In the genomic region with DNA sequence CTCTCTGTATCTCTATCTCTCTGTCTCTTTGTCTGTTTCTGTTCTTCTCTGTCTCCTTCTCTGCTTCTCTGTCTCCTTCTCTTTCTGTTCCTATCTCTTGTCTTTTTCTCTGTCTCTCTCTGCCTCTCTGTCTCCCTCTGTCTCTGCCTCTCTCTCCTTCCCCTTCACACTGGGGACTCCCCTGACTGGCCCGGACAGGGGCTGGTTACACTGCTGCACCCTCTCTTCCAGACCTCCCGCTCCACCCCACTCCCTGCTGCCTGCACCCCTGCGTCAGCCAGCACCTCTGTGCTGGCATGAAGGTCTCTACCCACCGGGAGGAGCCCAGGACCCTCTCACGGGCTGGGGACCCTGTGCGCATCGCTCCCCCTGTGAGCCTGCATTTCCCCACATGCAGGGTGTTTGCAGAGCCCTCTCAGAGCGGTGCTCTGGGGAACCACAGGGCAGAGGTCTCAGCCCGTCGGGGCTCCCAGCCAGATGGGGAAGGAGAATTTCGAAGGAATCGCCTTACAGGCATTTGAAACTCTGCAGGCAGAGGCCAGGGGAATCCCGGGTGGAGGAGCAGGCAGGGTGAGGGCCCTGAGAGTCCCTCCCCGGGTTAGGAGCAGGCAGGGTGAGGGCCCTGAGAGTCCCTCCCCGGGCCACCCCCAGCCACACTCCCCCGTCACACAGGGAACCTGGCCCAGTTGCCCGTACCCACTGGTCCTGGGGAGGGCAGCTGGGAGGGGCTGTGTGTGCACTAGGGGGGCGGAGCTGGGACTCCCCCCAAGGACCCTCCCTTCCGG, we compare ENCODE assay signal across 1 cellular context.
TF ChIP-seq lines count a peak whose summit lies in the region.

No MANE protein-coding gene starts in this region.

TF ChIP-seq in GM23338, 12 proteins besides CTCF, POLR2A, EP300 and RAD21 (continued from another document):
- TF ChIP-seq ZNF462 (CRISPR knock-in tag; IDR thresholded peaks at IDR 0.05) = no peak
- TF ChIP-seq, protein P1, sequence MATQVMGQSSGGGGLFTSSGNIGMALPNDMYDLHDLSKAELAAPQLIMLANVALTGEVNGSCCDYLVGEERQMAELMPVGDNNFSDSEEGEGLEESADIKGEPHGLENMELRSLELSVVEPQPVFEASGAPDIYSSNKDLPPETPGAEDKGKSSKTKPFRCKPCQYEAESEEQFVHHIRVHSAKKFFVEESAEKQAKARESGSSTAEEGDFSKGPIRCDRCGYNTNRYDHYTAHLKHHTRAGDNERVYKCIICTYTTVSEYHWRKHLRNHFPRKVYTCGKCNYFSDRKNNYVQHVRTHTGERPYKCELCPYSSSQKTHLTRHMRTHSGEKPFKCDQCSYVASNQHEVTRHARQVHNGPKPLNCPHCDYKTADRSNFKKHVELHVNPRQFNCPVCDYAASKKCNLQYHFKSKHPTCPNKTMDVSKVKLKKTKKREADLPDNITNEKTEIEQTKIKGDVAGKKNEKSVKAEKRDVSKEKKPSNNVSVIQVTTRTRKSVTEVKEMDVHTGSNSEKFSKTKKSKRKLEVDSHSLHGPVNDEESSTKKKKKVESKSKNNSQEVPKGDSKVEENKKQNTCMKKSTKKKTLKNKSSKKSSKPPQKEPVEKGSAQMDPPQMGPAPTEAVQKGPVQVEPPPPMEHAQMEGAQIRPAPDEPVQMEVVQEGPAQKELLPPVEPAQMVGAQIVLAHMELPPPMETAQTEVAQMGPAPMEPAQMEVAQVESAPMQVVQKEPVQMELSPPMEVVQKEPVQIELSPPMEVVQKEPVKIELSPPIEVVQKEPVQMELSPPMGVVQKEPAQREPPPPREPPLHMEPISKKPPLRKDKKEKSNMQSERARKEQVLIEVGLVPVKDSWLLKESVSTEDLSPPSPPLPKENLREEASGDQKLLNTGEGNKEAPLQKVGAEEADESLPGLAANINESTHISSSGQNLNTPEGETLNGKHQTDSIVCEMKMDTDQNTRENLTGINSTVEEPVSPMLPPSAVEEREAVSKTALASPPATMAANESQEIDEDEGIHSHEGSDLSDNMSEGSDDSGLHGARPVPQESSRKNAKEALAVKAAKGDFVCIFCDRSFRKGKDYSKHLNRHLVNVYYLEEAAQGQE (IDR thresholded peaks at IDR 0.05; ENCODE audit: unreplicated experiment) = no peak
- TF ChIP-seq CREB1 (CRISPR knock-in tag; IDR thresholded peaks at IDR 0.05; ENCODE audit: low read depth) = no peak
- no peak for TF ChIP-seq JUNB (IDR thresholded peaks at IDR 0.05; ENCODE audit: unreplicated experiment)
- TF ChIP-seq EZH2phosphoT487 (IDR thresholded peaks at IDR 0.05; ENCODE audit: unreplicated experiment) = no peak
- no peak for TF ChIP-seq NANOG (IDR thresholded peaks at IDR 0.05; ENCODE audit: borderline replicate concordance)
